14 cellular contexts compared by ENCODE assay signal in genomic region chr17:78746263-78746948, GRCh38. TPM values are rescaled to one million over a fixed set of nuclear protein-coding genes. Genes with fewer than 3 reads are reported as not detected.
A peak's percentile ranks its signal among the peaks of the same experiment; 100 is the strongest.
DNase-seq lines count a peak whose midpoint lies in the region; ATAC-seq, FAIRE-seq and TF ChIP-seq lines count a peak whose summit lies in the region.
"Had no signal": no experiment of that assay in that cellular context is flagged by ENCODE, and none has a peak within 500 bp of the region (broad histone marks: within the 10 kb centered on the region; RNA-seq: fewer than 3 reads in every experiment).

No MANE protein-coding gene starts in this region.

- H4K20me1 ChIP-seq in keratinocyte (ENCODE audit: control insufficient read depth, extremely low read depth, insufficient read depth, low read length): no peaks in the 10 kb centered on the region

- H2AFZ ChIP-seq in keratinocyte (ENCODE audit: control insufficient read depth, low read length): no peak overlapping the region

- TF ChIP-seq EP300 in transverse colon (IDR thresholded peaks at IDR 0.05; ENCODE audit: low read depth): no peak

- H3K27ac Mint-ChIP-seq in WTC11: peak overlapping the region; percentile 88

- no peak for TF ChIP-seq POLR2A in transverse colon (IDR thresholded peaks at IDR 0.05)

- H3K4me2 ChIP-seq in keratinocyte (ENCODE audit: control insufficient read depth, extremely low read depth, insufficient read depth, low read depth, low read length): no peak overlapping the region

- H3K36me3 Mint-ChIP-seq in WTC11: no peaks in the 10 kb centered on the region

- H3K9me3 ChIP-seq in right atrium auricular region (no peaks in the 10 kb centered on the region), keratinocyte (ENCODE audit: control insufficient read depth, low read depth, low read length) (no peaks in the 10 kb centered on the region), transverse colon (no peaks in the 10 kb centered on the region)
- H3K9me3 ChIP-seq: Caco-2 had no signal

- H3K9me1 ChIP-seq in keratinocyte (ENCODE audit: control insufficient read depth, extremely low read depth, insufficient read depth, low read length): peaks cover 2% of the 10 kb centered on the region

- H3K4me1 ChIP-seq in right atrium auricular region (peaks cover 0 to 39% of the 10 kb centered on the region in 2 donors), keratinocyte (ENCODE audit: control insufficient read depth, extremely low read depth, insufficient read depth, low read length) (peaks cover 25% of the 10 kb centered on the region), transverse colon (peaks cover 7 to 68% (median 25%) of the 10 kb centered on the region in 4 donors)
- H3K4me1 ChIP-seq: Caco-2 had no signal

- no peak for FAIRE-seq in keratinocyte (lab: Jason Lieb, UNC)

- H3K9ac ChIP-seq in keratinocyte (ENCODE audit: control insufficient read depth, extremely low read depth, insufficient read depth, low read length): no peak overlapping the region

- no peak for DNase-seq in Right ventricle myocardium superior
- DNase-seq in right atrium auricular region (ENCODE audit: low spot score): no peak
- no peak for DNase-seq in WTC11 (ENCODE audit: low spot score)
- DNase-seq in keratinocyte (ENCODE audit: low read depth, low spot score): no peak
- no peak for DNase-seq in transverse colon
- DNase-seq in globus pallidus (ENCODE audit: low spot score): no peak
- DNase-seq in 8988T: no peak
- DNase-seq: Caco-2; central memory CD4-positive, alpha-beta T cell; kidney glomerular epithelial cell; NCI-H1048; NK-92 treated with Interleukin-12 subunit alpha and Interleukin-12 subunit beta, amount 100 ng/mL, for 24 hours; occipital lobe had no signal

- POLR2A ChIA-PET in WTC11 (lab: Charles Lee): interaction anchor here (0.5 to 0.7 kb wide), 3 partner anchors 8 to 255 kb away, joined by 3 to 8 read pairs (median 5); no protein-coding TSS in a partner anchor

- intact Hi-C loops in Right ventricle myocardium superior (cut with DNase I): loop anchor here (10.0 kb wide), 1 partner anchor 48 kb away; no protein-coding TSS in a partner anchor
- intact Hi-C loops in transverse colon (cut with DNase I; ENCODE audit: low total_unique reads): loop anchor here (10.0 kb wide), 1 partner anchor 252 kb away; no protein-coding TSS in a partner anchor

- H3K9me3 Mint-ChIP-seq in WTC11: no peaks in the 10 kb centered on the region

- H3K27ac ChIP-seq in right atrium auricular region (peak overlapping the region in 1 of 2 donors; percentile 46), keratinocyte (ENCODE audit: control insufficient read depth, insufficient read depth, low read length) (peak overlapping the region; percentile 93), transverse colon (peak overlapping the region; percentile 32 to 75 (median 50))

- CTCF ChIA-PET in WTC11 (lab: Charles Lee): interaction anchor here (1.0 to 2.1 kb wide), 11 partner anchors 10 to 249 kb away, joined by 3 to 12 read pairs (median 5); no protein-coding TSS in a partner anchor

- peaks cover 33% of the 10 kb centered on the region for H3K4me1 Mint-ChIP-seq in WTC11

- H3K4me3 ChIP-seq in right atrium auricular region (no peak overlapping the region), keratinocyte (ENCODE audit: control insufficient read depth in 2 of 3, extremely low read depth in 1 of 3, insufficient read depth in 2 of 3, low read depth in 1 of 3, low read length in 3 of 3) (no peak overlapping the region), transverse colon (no peak overlapping the region)

- H3K36me3 ChIP-seq in right atrium auricular region (no peaks in the 10 kb centered on the region), keratinocyte (ENCODE audit: control insufficient read depth in 2 of 2, extremely low read depth in 1 of 2, insufficient read depth in 2 of 2, low read length in 2 of 2) (no peaks in the 10 kb centered on the region), transverse colon (no peaks in the 10 kb centered on the region)

- H3K27me3 Mint-ChIP-seq in WTC11 (ENCODE audit: low read depth): no peaks in the 10 kb centered on the region

- WGBS in transverse colon (ENCODE audit: low coverage in 1 of 2), 2 donors: 77 to 78% methylated on average over 8 to 12 of the region's 12 CpGs

- dilution Hi-C loops in keratinocyte (cut with MboI; ENCODE audit: extremely low pct_ligation_motif_present, low sequenced_read_pairs): no loop called here

- H3K4me3 Mint-ChIP-seq in WTC11: peak overlapping the region; percentile 18; the same call in 1 of the 2 replicates

- no peak for TF ChIP-seq CTCF in right atrium auricular region (IDR thresholded peaks at IDR 0.05)
- no peak for TF ChIP-seq CTCF in WTC11 (IDR thresholded peaks at IDR 0.05)
- no peak for TF ChIP-seq CTCF in keratinocyte (optimal IDR thresholded peaks at IDR 0.05 in 1 of 3, IDR thresholded peaks at IDR 0.05 in 1 of 3, conservative IDR thresholded peaks at IDR 0.05 in 1 of 3; ENCODE audit: extremely low read depth in 1 of 3, insufficient read depth in 2 of 3, low read length in 3 of 3)
- TF ChIP-seq CTCF in transverse colon (IDR thresholded peaks at IDR 0.05): no peak

- H3K79me2 ChIP-seq in keratinocyte (ENCODE audit: control insufficient read depth, insufficient read depth, low read length): peaks cover 62% of the 10 kb centered on the region

- H3K27me3 ChIP-seq in right atrium auricular region (no peaks in the 10 kb centered on the region), keratinocyte (ENCODE audit: control insufficient read depth, extremely low read depth, insufficient read depth, low read length) (no peaks in the 10 kb centered on the region), transverse colon (no peaks in the 10 kb centered on the region)

- in situ Hi-C loops in transverse colon (cut with MboI; ENCODE audit: low pct_ligation_motif_present in 1 of 4, low pct_unique_long_range_greater_than_20kb in 1 of 4, low sequenced_read_pairs in 3 of 4): no loop called here

- peak; percentile 8 for ATAC-seq in Right ventricle myocardium superior (ENCODE audit: poor library complexity)
- peak; percentile 58 for ATAC-seq in WTC11
- ATAC-seq in GM21576 (IDR thresholded peaks at IDR 0.05; ENCODE audit: unreplicated experiment): no peak

TF ChIP-seq in WTC11, 78 proteins besides CTCF, POLR2A, EP300 and RAD21:
- TF ChIP-seq GABPB1 (CRISPR knock-in tag; IDR thresholded peaks at IDR 0.05) (peak; percentile 23; the same call in 1 of the 2 replicates), OVOL2 (CRISPR knock-in tag; IDR thresholded peaks at IDR 0.05; ENCODE audit: borderline replicate concordance) (no peak)

RNA-seq across cellular contexts. Expression of gene CYTH1, which starts 35.7 kb away (rescaled TPM):
- total RNA-seq in Right ventricle myocardium superior (32.3 TPM), right atrium auricular region (10 to 100 TPM; 23.8 to 31.0 TPM), WTC11 (2021) (15.1 to 20.0 TPM (median 15.8 TPM) in 3 replicates), transverse colon (100 to 1,000 TPM; 103 to 156 (median 142) TPM)
- 27.7 to 28.3 TPM (median 28.2 TPM) in 3 replicates for polyA plus RNA-seq in keratinocyte
- 98.7 TPM for polyA plus RNA-seq in keratinocyte (2011; ENCODE audit: low read depth)
- polyA plus RNA-seq in keratinocyte (2011; cell fraction: cytosol; rRNA removed): 21.0 and 24.8 TPM in 2 replicates
- 105 and 110 TPM in 2 replicates for polyA plus RNA-seq in keratinocyte (2011; cell fraction: nucleus; rRNA removed)
- 22.2 and 26.4 TPM in 2 replicates for polyA plus RNA-seq in keratinocyte (2012; ENCODE audit: low replicate concordance)
- 23.2 to 43.0 TPM (median 23.9 TPM) in 3 replicates for polyA minus RNA-seq in keratinocyte
- 20.5 TPM for polyA minus RNA-seq in keratinocyte (2011; cell fraction: cytosol; rRNA and poly(A)+ RNA removed)
- polyA minus RNA-seq in keratinocyte (2011; cell fraction: nucleus; rRNA and poly(A)+ RNA removed): 34.0 and 50.7 TPM in 2 replicates
